In the genomic region with DNA sequence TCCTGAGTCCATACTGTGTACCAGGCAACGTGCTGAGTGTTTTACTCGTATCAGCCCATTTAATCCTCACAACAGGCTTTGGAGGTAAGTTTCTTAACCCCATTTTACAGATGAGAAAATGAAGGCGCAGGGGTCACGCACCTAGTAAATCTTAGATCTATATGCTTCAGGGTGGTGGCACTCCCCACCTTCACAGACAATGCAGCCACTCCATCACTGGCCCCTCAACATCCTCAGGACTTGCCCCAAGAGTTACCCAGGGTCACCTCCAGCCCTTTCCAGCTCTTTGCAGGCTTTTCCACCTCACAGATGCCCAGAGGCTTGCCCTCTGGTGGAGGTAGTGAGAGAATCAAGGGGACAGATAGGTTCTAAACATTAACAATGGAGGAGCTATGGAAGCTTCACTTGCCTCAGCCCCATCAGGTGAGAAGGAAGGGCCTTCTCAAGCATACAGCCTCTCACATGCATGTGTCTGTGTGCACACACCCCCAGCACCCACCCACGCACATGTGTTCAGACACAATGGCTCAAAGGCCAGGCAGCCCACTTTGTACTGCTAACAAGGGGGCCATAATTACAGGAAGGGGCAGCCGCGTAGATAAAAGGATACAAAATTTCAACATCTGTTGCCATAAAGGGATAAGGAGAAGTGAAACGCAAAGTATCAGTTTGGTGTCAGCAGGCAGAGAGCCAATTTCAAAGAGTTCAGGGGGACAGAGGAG, we compare ENCODE assay signal across 9 cellular contexts. TPM values are rescaled to one million over a fixed set of nuclear protein-coding genes. Genes with fewer than 3 reads are reported as not detected.
DNase-seq lines count a peak whose midpoint lies in the region; ATAC-seq and TF ChIP-seq lines count a peak whose summit lies in the region.
"Had no signal": no experiment of that assay in that cellular context is flagged by ENCODE, and none has a peak within 500 bp of the region (broad histone marks: within the 10 kb centered on the region; RNA-seq: fewer than 3 reads in every experiment).

No MANE protein-coding gene starts in this region.

- H3K4me3 ChIP-seq in CD8-positive, alpha-beta T cell (ENCODE audit: low read depth, low read length) = no peak overlapping the region

- no peak for DNase-seq in CD8-positive, alpha-beta T cell
- DNase-seq in OCI-M1 (lab: John Stamatoyannopoulos, UW) (peak; percentile 26), iPS-NIHi11 (ENCODE audit: low spot score) (peak; percentile 58), foreskin melanocyte (no peak), COR-L47 (lab: John Stamatoyannopoulos, UW) (no peak)
- DNase-seq: T-helper 9 cell had no signal

- TF ChIP-seq CTCF in CD8-positive, alpha-beta T cell (IDR thresholded peaks at IDR 0.05) = no peak

- no peaks in the 10 kb centered on the region for H3K4me1 ChIP-seq in CD8-positive, alpha-beta T cell (ENCODE audit: insufficient read depth, low read length)

- no peak overlapping the region for H3K27ac ChIP-seq in CD8-positive, alpha-beta T cell (ENCODE audit: low read depth, low read length)

- POLR2A ChIA-PET in CD8-positive, alpha-beta T cell (lab: Charles Lee) = no interaction called here

- no peaks in the 10 kb centered on the region for H3K9me3 ChIP-seq in CD8-positive, alpha-beta T cell (ENCODE audit: low read length)

- no peaks in the 10 kb centered on the region for H3K27me3 Mint-ChIP-seq in CD8-positive, alpha-beta T cell (ENCODE audit: low read depth)

- H3K4me1 Mint-ChIP-seq in CD8-positive, alpha-beta T cell (ENCODE audit: low read depth) = no peaks in the 10 kb centered on the region

- no peaks in the 10 kb centered on the region for H3K9me3 Mint-ChIP-seq in CD8-positive, alpha-beta T cell

- CTCF ChIA-PET in CD8-positive, alpha-beta T cell (lab: Charles Lee) = interaction anchor here (1.2 to 1.3 kb wide), 2 partner anchors 12 to 224 kb away, joined by 3 to 4 read pairs; no protein-coding TSS in a partner anchor

- peak overlapping the region; percentile 56 for H3K27ac Mint-ChIP-seq in CD8-positive, alpha-beta T cell

- peaks cover 65% of the 10 kb centered on the region for H3K36me3 Mint-ChIP-seq in CD8-positive, alpha-beta T cell

- intact Hi-C loops in CD8-positive, alpha-beta T cell (cut with DNase I, micrococcal nuclease) = no loop called here

- no peaks in the 10 kb centered on the region for H3K27me3 ChIP-seq in CD8-positive, alpha-beta T cell (ENCODE audit: insufficient read depth, low read length)

- no peak for ATAC-seq in CD8-positive, alpha-beta T cell
- ATAC-seq in GM19351 (IDR thresholded peaks at IDR 0.05; ENCODE audit: unreplicated experiment) (peak; percentile 56), GM19324 (IDR thresholded peaks at IDR 0.05; ENCODE audit: low FRiP score, unreplicated experiment) (no peak), HG03571 (IDR thresholded peaks at IDR 0.05; ENCODE audit: unreplicated experiment) (no peak)

- peaks cover 31% of the 10 kb centered on the region for H3K36me3 ChIP-seq in CD8-positive, alpha-beta T cell (ENCODE audit: insufficient read depth, low read length)

- no peak overlapping the region for H3K4me3 Mint-ChIP-seq in CD8-positive, alpha-beta T cell

RNA-seq across cellular contexts. Expression of gene DPCD, which starts 29.1 kb away (rescaled TPM):
- total RNA-seq in CD8-positive, alpha-beta T cell = 1 to 10 TPM in 1 of 2 experiments, not detected in 1; 1.0 TPM

RNA-seq across cellular contexts. Expression of gene POLL, which starts 29.2 kb away (rescaled TPM):
- total RNA-seq in CD8-positive, alpha-beta T cell = 10 to 100 TPM; 19.9 to 23.0 TPM

Comparison
In these comparisons a context has a peak if more than half of its experiments do, and no peak if none do; other contexts are left out.
1. DNase-seq: peak in OCI-M1 (single experiment) and iPS-NIHi11 (single experiment); none in CD8-positive, alpha-beta T cell (0 of 7), foreskin melanocyte (single experiment) and COR-L47 (single experiment).